Comparison of ENCODE assay signal across 1 cellular context in genomic region chr3:42489937-42490227, GRCh38.
TF ChIP-seq lines count a peak whose summit lies in the region.

No MANE protein-coding gene starts in this region.

TF ChIP-seq in HCT116, 20 proteins besides CTCF, POLR2A, EP300 and RAD21 (continued from another document):
- TF ChIP-seq REST (IDR thresholded peaks at IDR 0.05; ENCODE audit: low read depth) (no peak), POLR2AphosphoS5 (IDR thresholded peaks at IDR 0.05; ENCODE audit: low read depth, low read length) (no peak)
TF ChIP-seq in HCT116: peak in this region for 0.
